8 cellular contexts compared by ENCODE assay signal in genomic region chr21:42652527-42653491, GRCh38. TPM values are rescaled to one million over a fixed set of nuclear protein-coding genes. Genes with fewer than 3 reads are reported as not detected.
DNase-seq lines count a peak whose midpoint lies in the region; ATAC-seq, FAIRE-seq and TF ChIP-seq lines count a peak whose summit lies in the region.

No MANE protein-coding gene starts in this region.

- ATAC-seq in K562 (peak; percentile 87), gastrocnemius medialis (peak; percentile 41 to 55), HG03159 (IDR thresholded peaks at IDR 0.05; ENCODE audit: unreplicated experiment) (no peak), GM18505 (IDR thresholded peaks at IDR 0.05; ENCODE audit: unreplicated experiment) (no peak)

- CTCF ChIA-PET in K562 (lab: Yijun Ruan, JAX; ENCODE audit: low intra/inter-chr PET ratio), result interaction anchor here (0.6 kb wide), 1 partner anchor 993 kb away, joined by 3 read pairs; no protein-coding TSS in a partner anchor

- H3K27ac ChIP-seq in K562 (ENCODE audit: extremely low read depth, low read depth, low read length) (no peak overlapping the region), iPS-20b (ENCODE audit: low read length) (peak overlapping the region; percentile 74), gastrocnemius medialis (peak overlapping the region in 3 of 4 donors; percentile 67 to 69 (median 68))

- intact Hi-C loops in K562 (cut with micrococcal nuclease), result no loop called here
- intact Hi-C loops in gastrocnemius medialis (cut with DNase I; ENCODE audit: low total_unique reads), result loop anchor here (2.0 kb wide), 1 partner anchor 166 kb away; no protein-coding TSS in a partner anchor

- peak; percentile 26 for FAIRE-seq in K562 (lab: Jason Lieb, UNC)

- TF ChIP-seq RAD21 in K562 (CRISPR knock-in tag; conservative IDR thresholded peaks at IDR 0.05 in 1 of 2, IDR thresholded peaks at IDR 0.05 in 1 of 2), result peak in 1 of 2 experiments; percentile 46; a peak in 2 of 4 replicates

- no peak overlapping the region for H2AFZ ChIP-seq in K562 (ENCODE audit: low read depth, low read length)

- H3K27me3 ChIP-seq in K562 (ENCODE audit: control insufficient read depth in 2 of 2, insufficient read depth in 2 of 2, low read length in 2 of 2), result peaks cover 68 to 82% of the 10 kb centered on the region in 2 experiments
- no peaks in the 10 kb centered on the region for H3K27me3 ChIP-seq in iPS-20b (ENCODE audit: insufficient read depth, low read length)
- peaks cover 27 to 41% (median 32%) of the 10 kb centered on the region in 3 donors for H3K27me3 ChIP-seq in gastrocnemius medialis

- TF ChIP-seq POLR2A in K562 (conservative IDR thresholded peaks at IDR 0.05) (no peak), gastrocnemius medialis (IDR thresholded peaks at IDR 0.05) (no peak), GM18505 (IDR thresholded peaks at IDR 0.05; ENCODE audit: borderline replicate concordance, extremely low read depth, insufficient read depth, insufficient read length) (no peak)

- H3K9me1 ChIP-seq in K562 (ENCODE audit: control insufficient read depth, insufficient read depth, low read length), result no peaks in the 10 kb centered on the region

- H3K4me1 ChIP-seq in K562 (replicated peaks in 1 of 2; ENCODE audit: control insufficient read depth in 2 of 2, insufficient read depth in 2 of 2, low read length in 2 of 2) (peaks cover 0 to 14% of the 10 kb centered on the region in 2 experiments; a peak in 2 of 5 replicates), iPS-20b (ENCODE audit: insufficient read depth, low read length) (peaks cover 21% of the 10 kb centered on the region), gastrocnemius medialis (peaks cover 6 to 11% of the 10 kb centered on the region in 2 donors)

- WGBS in K562 (ENCODE audit: insufficient coverage, low coverage, missing lambda C conversion rate), result 13% methylated on average over 41 of the region's 44 CpGs

- H3K9me3 ChIP-seq in K562 (replicated peaks; ENCODE audit: control insufficient read depth, insufficient read depth, low read depth, low read length) (no peaks in the 10 kb centered on the region), iPS-20b (ENCODE audit: insufficient read depth, low read depth, low read length) (no peaks in the 10 kb centered on the region), gastrocnemius medialis (no peaks in the 10 kb centered on the region)

- no TSS peak for BruUV-seq in K562 (replicated peaks; lab: Mats Ljungman, UMichigan)

- no peak overlapping the region for H3K4me2 ChIP-seq in K562 (ENCODE audit: insufficient read depth, low read length)

- in situ Hi-C loops in K562 (cut with MboI) (no loop called here), gastrocnemius medialis (cut with MboI; ENCODE audit: low sequenced_read_pairs in 4 of 4) (no loop called here)

- H3K36me3 ChIP-seq in K562 (ENCODE audit: control insufficient read depth, insufficient read depth, low read length) (no peaks in the 10 kb centered on the region), iPS-20b (ENCODE audit: insufficient read depth, low read depth, low read length) (peaks cover 9% of the 10 kb centered on the region), gastrocnemius medialis (no peaks in the 10 kb centered on the region)

- H3K4me3 ChIP-seq in K562 (no peak overlapping the region), iPS-20b (ENCODE audit: low read length) (peak overlapping the region; percentile 81), gastrocnemius medialis (peak overlapping the region; percentile 42 to 65 (median 54))

- DNase-seq in D341Med (ENCODE audit: low spot score) (peak; percentile 71), NCI-H1694 treated with DMSO at 0.1 percent for 48 hours (lab: John Stamatoyannopoulos, UW) (peak; percentile 73), K562 (ENCODE audit: extremely low read depth in 1 of 4, low spot score in 3 of 4) (peak in 3 of 4 experiments; percentile 55 to 63 (median 60)), gastrocnemius medialis (peak; percentile 25 to 41), NCI-H2107 (lab: John Stamatoyannopoulos, UW) (no peak)

- no peaks in the 10 kb centered on the region for H3K79me2 ChIP-seq in K562 (ENCODE audit: control insufficient read depth, insufficient read depth, low read length)

- peaks cover 41% of the 10 kb centered on the region for H4K20me1 ChIP-seq in K562 (replicated peaks; ENCODE audit: control insufficient read depth, insufficient read depth, low read length)

- H3K9ac ChIP-seq in K562 (ENCODE audit: insufficient read depth in 1 of 2, low read depth in 2 of 2, low read length in 2 of 2), result no peak overlapping the region; a peak in 1 of 4 replicates
- peak overlapping the region; percentile 83 for H3K9ac ChIP-seq in iPS-20b (ENCODE audit: low read depth, low read length)

- peak; percentile 56 to 61 (median 59) for TF ChIP-seq CTCF in K562 (IDR thresholded peaks at IDR 0.05 in 2 of 3, conservative IDR thresholded peaks at IDR 0.05 in 1 of 3; ENCODE audit: insufficient read depth in 2 of 3, low read depth in 1 of 3, low read length in 3 of 3)
- peak; percentile 12 to 49 (median 47) for TF ChIP-seq CTCF in gastrocnemius medialis (IDR thresholded peaks at IDR 0.05 in 4 of 5, conservative IDR thresholded peaks at IDR 0.05 in 1 of 5)

- no peak for TF ChIP-seq EP300 in K562 (IDR thresholded peaks at IDR 0.05; ENCODE audit: low read length)

- POLR2A ChIA-PET in K562 (lab: Yijun Ruan, JAX), result interaction anchor here (1.2 kb wide), 1 partner anchor 35 kb away, joined by 5 read pairs; no protein-coding TSS in a partner anchor

TF ChIP-seq in K562, 482 proteins besides CTCF, POLR2A, EP300 and RAD21 (continues in another document):
- TF ChIP-seq ZNF146 (CRISPR knock-in tag; IDR thresholded peaks at IDR 0.05; ENCODE audit: unreplicated experiment) (no peak), SMC3 (conservative IDR thresholded peaks at IDR 0.05; ENCODE audit: insufficient read depth, low read depth, low read length) (0 out of 2 replicates have a peak, but pooled peaks have one; percentile 21), ZNF224 (CRISPR knock-in tag; IDR thresholded peaks at IDR 0.05) (no peak), NR2C1 (IDR thresholded peaks at IDR 0.05) (no peak), NR2C1 (tag; IDR thresholded peaks at IDR 0.05) (no peak), KDM1A (IDR thresholded peaks at IDR 0.05) (peak in 1 of 2 experiments; percentile 31; a peak in 1 of 4 replicates), SAFB (IDR thresholded peaks at IDR 0.05; ENCODE audit: borderline replicate concordance, low read depth, low read length) (no peak), HMGN3 (IDR thresholded peaks at IDR 0.05; ENCODE audit: borderline replicate concordance, extremely low read depth, insufficient read length, low read depth, low read length) (no peak), SPI1 (IDR thresholded peaks at IDR 0.05; ENCODE audit: borderline replicate concordance, low read depth, low read length) (peak; percentile 78), ETV5 (CRISPR knock-in tag; IDR thresholded peaks at IDR 0.05; ENCODE audit: low read depth) (0 out of 2 replicates have a peak, but pooled peaks have one; percentile 27), TCFL5 (CRISPR knock-in tag; conservative IDR thresholded peaks at IDR 0.05) (no peak), L3MBTL2 (IDR thresholded peaks at IDR 0.05) (0 out of 2 replicates have a peak, but pooled peaks have one; percentile 23), GATA2 (CRISPR knock-in tag; IDR thresholded peaks at IDR 0.05) (no peak), NR4A1 (CRISPR knock-in tag; IDR thresholded peaks at IDR 0.05) (no peak), NR4A1 (tag; IDR thresholded peaks at IDR 0.05) (no peak)
- TF ChIP-seq, protein P1, sequence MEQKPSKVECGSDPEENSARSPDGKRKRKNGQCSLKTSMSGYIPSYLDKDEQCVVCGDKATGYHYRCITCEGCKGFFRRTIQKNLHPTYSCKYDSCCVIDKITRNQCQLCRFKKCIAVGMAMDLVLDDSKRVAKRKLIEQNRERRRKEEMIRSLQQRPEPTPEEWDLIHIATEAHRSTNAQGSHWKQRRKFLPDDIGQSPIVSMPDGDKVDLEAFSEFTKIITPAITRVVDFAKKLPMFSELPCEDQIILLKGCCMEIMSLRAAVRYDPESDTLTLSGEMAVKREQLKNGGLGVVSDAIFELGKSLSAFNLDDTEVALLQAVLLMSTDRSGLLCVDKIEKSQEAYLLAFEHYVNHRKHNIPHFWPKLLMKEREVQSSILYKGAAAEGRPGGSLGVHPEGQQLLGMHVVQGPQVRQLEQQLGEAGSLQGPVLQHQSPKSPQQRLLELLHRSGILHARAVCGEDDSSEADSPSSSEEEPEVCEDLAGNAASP (IDR thresholded peaks at IDR 0.05), result no peak
- TF ChIP-seq, protein P2, sequence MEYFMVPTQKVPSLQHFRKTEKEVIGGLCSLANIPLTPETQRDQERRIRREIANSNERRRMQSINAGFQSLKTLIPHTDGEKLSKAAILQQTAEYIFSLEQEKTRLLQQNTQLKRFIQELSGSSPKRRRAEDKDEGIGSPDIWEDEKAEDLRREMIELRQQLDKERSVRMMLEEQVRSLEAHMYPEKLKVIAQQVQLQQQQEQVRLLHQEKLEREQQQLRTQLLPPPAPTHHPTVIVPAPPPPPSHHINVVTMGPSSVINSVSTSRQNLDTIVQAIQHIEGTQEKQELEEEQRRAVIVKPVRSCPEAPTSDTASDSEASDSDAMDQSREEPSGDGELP (CRISPR knock-in tag; IDR thresholded peaks at IDR 0.05; ENCODE audit: borderline replicate concordance), result peak; percentile 19; the same call in 1 of the 2 replicates

RNA-seq across cellular contexts. Expression of gene PDE9A, which starts 0.6 kb away (rescaled TPM):
- total RNA-seq in K562 (2011; cell fraction: chromatin; rRNA removed; ENCODE audit: low replicate concordance), result 0.12 and 0.63 TPM in 2 replicates
- 0.92 TPM in 1 of 2 replicates, not detected in the other for total RNA-seq in K562 (2011; cell fraction: nucleolus; rRNA removed)
- total RNA-seq in K562 (2011; cell fraction: nucleoplasm; rRNA removed), result not detected in 2 replicates
- not detected in 2 replicates for total RNA-seq in K562 (2014; rRNA removed)
- not detected in 2 replicates for total RNA-seq in K562 (2014; rRNA removed; fragmentation: Illumina TruSeq; extraction: Trizol)
- not detected in 2 replicates for total RNA-seq in K562 (2015; rRNA removed; fragmentation: Illumina TruSeq; extraction: Trizol)
- total RNA-seq in K562 (2021), result 0.27 TPM in 1 of 2 replicates, not detected in the other
- polyA plus RNA-seq in K562 (2011; rRNA removed), result 0.07 TPM in 1 of 2 replicates, not detected in the other
- polyA plus RNA-seq in K562 (2011; cell fraction: cytosol; rRNA removed), result 0.13 TPM in 1 of 2 replicates, not detected in the other
- 0.15 TPM in 1 of 2 replicates, not detected in the other for polyA plus RNA-seq in K562 (2011; cell fraction: nucleus; rRNA removed)
- polyA plus RNA-seq in K562 (2012), result not detected in 2 replicates
- polyA plus RNA-seq in K562 (2014; fragmentation: Illumina TruSeq; extraction: Trizol), result not detected in 2 replicates
- not detected for polyA plus RNA-seq in K562 (2014; fragmentation: Nextera tagmentation; extraction: Ambion mirVana)
- not detected in 2 replicates for polyA plus RNA-seq in K562 (2014; rRNA removed)
- not detected in 2 replicates for polyA minus RNA-seq in K562 (2011; rRNA and poly(A)+ RNA removed)
- not detected in 2 replicates for polyA minus RNA-seq in K562 (2011; cell fraction: cytosol; rRNA and poly(A)+ RNA removed)
- polyA minus RNA-seq in K562 (2011; cell fraction: nucleus; rRNA and poly(A)+ RNA removed), result not detected in 2 replicates
- total RNA-seq in gastrocnemius medialis, result 1 to 10 TPM; 1.4 to 4.5 (median 1.8) TPM

Comparison
In these comparisons a context has a peak if more than half of its experiments do, and no peak if none do; other contexts are left out.
1. ATAC-seq: peak in K562 (single experiment) and gastrocnemius medialis (2 of 2); none in HG03159 (single experiment) and GM18505 (single experiment).